In the genomic region with DNA sequence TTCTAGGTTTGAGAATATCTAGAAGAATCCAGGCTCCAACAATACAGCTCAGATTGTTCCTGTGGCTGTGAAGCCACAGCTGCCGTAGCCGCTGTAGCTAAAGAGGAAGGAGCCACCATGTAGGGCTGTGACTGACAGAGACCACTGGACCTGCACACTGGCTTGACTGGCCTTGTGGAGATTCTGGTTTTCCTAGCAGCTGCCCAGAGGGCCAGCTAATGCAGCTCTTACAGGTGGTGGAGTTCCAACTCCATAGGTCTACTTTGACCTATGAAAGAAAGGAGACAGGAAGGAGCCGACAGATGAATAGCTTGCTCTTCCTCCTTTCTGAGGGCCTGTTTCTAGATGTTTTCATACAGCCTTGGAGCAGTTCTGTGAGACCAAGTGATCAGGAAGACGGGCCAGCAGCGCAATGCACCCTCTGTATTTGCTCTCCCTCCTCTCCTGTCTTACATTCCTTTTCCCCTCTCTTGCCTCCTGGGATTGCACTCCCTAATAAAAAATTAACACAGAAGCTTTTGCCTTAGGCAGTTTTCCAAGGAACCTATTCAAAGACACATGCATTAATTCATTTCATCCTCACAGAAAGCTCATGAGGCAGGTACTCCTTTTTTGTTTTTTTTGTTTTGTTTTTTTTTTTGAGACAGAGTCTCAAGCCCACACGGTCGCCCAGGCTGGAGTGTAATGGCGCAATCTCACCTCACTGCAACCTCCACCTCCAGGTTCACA, we compare ENCODE assay signal across 1 cellular context.
TF ChIP-seq lines count a peak whose summit lies in the region.

No MANE protein-coding gene starts in this region.

TF ChIP-seq in H1, 55 proteins besides CTCF, POLR2A, EP300 and RAD21:
- no peak for TF ChIP-seq RFX5 (IDR thresholded peaks at IDR 0.05; ENCODE audit: borderline replicate concordance, low read depth, low read length)
- TF ChIP-seq FOSL1 (IDR thresholded peaks at IDR 0.05; ENCODE audit: insufficient read depth, low read depth, low read length), result no peak
- no peak for TF ChIP-seq EGR1 (IDR thresholded peaks at IDR 0.05; ENCODE audit: borderline replicate concordance, low read depth, low read length)
- no peak for TF ChIP-seq HDAC2 (IDR thresholded peaks at IDR 0.05; ENCODE audit: borderline replicate concordance in 1 of 2, low read depth in 2 of 2, low read length in 2 of 2)
- TF ChIP-seq, protein P1, sequence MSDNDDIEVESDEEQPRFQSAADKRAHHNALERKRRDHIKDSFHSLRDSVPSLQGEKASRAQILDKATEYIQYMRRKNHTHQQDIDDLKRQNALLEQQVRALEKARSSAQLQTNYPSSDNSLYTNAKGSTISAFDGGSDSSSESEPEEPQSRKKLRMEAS (IDR thresholded peaks at IDR 0.05), result no peak
- no peak for TF ChIP-seq TEAD4 (IDR thresholded peaks at IDR 0.05; ENCODE audit: low read depth, low read length)
- TF ChIP-seq BCL11A (IDR thresholded peaks at IDR 0.05; ENCODE audit: low read depth in 2 of 2, low read length in 2 of 2), result no peak
- TF ChIP-seq CHD2 (IDR thresholded peaks at IDR 0.05; ENCODE audit: low read length), result no peak
- no peak for TF ChIP-seq SP1 (IDR thresholded peaks at IDR 0.05; ENCODE audit: low read depth, low read length)
- no peak for TF ChIP-seq SIX5 (IDR thresholded peaks at IDR 0.05; ENCODE audit: low read depth, low read length)
- no peak for TF ChIP-seq CEBPB (IDR thresholded peaks at IDR 0.05; ENCODE audit: low read depth, low read length)
- TF ChIP-seq SP2 (IDR thresholded peaks at IDR 0.05; ENCODE audit: low read length), result no peak
- no peak for TF ChIP-seq TBP (IDR thresholded peaks at IDR 0.05; ENCODE audit: low read depth, low read length)
- TF ChIP-seq POU5F1 (IDR thresholded peaks at IDR 0.05; ENCODE audit: low read depth, low read length), result no peak
- no peak for TF ChIP-seq ZNF274 (IDR thresholded peaks at IDR 0.05; ENCODE audit: borderline replicate concordance, extremely low read depth, low read length)
- no peak for TF ChIP-seq EZH2 (IDR thresholded peaks at IDR 0.05; ENCODE audit: low read depth, low read length, severe bottlenecking)
- TF ChIP-seq ATF3 (IDR thresholded peaks at IDR 0.05; ENCODE audit: insufficient read depth, low read depth, low read length), result no peak
- TF ChIP-seq, protein P2, sequence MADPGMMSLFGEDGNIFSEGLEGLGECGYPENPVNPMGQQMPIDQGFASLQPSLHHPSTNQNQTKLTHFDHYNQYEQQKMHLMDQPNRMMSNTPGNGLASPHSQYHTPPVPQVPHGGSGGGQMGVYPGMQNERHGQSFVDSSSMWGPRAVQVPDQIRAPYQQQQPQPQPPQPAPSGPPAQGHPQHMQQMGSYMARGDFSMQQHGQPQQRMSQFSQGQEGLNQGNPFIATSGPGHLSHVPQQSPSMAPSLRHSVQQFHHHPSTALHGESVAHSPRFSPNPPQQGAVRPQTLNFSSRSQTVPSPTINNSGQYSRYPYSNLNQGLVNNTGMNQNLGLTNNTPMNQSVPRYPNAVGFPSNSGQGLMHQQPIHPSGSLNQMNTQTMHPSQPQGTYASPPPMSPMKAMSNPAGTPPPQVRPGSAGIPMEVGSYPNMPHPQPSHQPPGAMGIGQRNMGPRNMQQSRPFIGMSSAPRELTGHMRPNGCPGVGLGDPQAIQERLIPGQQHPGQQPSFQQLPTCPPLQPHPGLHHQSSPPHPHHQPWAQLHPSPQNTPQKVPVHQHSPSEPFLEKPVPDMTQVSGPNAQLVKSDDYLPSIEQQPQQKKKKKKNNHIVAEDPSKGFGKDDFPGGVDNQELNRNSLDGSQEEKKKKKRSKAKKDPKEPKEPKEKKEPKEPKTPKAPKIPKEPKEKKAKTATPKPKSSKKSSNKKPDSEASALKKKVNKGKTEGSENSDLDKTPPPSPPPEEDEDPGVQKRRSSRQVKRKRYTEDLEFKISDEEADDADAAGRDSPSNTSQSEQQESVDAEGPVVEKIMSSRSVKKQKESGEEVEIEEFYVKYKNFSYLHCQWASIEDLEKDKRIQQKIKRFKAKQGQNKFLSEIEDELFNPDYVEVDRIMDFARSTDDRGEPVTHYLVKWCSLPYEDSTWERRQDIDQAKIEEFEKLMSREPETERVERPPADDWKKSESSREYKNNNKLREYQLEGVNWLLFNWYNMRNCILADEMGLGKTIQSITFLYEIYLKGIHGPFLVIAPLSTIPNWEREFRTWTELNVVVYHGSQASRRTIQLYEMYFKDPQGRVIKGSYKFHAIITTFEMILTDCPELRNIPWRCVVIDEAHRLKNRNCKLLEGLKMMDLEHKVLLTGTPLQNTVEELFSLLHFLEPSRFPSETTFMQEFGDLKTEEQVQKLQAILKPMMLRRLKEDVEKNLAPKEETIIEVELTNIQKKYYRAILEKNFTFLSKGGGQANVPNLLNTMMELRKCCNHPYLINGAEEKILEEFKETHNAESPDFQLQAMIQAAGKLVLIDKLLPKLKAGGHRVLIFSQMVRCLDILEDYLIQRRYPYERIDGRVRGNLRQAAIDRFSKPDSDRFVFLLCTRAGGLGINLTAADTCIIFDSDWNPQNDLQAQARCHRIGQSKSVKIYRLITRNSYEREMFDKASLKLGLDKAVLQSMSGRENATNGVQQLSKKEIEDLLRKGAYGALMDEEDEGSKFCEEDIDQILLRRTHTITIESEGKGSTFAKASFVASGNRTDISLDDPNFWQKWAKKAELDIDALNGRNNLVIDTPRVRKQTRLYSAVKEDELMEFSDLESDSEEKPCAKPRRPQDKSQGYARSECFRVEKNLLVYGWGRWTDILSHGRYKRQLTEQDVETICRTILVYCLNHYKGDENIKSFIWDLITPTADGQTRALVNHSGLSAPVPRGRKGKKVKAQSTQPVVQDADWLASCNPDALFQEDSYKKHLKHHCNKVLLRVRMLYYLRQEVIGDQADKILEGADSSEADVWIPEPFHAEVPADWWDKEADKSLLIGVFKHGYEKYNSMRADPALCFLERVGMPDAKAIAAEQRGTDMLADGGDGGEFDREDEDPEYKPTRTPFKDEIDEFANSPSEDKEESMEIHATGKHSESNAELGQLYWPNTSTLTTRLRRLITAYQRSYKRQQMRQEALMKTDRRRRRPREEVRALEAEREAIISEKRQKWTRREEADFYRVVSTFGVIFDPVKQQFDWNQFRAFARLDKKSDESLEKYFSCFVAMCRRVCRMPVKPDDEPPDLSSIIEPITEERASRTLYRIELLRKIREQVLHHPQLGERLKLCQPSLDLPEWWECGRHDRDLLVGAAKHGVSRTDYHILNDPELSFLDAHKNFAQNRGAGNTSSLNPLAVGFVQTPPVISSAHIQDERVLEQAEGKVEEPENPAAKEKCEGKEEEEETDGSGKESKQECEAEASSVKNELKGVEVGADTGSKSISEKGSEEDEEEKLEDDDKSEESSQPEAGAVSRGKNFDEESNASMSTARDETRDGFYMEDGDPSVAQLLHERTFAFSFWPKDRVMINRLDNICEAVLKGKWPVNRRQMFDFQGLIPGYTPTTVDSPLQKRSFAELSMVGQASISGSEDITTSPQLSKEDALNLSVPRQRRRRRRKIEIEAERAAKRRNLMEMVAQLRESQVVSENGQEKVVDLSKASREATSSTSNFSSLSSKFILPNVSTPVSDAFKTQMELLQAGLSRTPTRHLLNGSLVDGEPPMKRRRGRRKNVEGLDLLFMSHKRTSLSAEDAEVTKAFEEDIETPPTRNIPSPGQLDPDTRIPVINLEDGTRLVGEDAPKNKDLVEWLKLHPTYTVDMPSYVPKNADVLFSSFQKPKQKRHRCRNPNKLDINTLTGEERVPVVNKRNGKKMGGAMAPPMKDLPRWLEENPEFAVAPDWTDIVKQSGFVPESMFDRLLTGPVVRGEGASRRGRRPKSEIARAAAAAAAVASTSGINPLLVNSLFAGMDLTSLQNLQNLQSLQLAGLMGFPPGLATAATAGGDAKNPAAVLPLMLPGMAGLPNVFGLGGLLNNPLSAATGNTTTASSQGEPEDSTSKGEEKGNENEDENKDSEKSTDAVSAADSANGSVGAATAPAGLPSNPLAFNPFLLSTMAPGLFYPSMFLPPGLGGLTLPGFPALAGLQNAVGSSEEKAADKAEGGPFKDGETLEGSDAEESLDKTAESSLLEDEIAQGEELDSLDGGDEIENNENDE (IDR thresholded peaks at IDR 0.05; ENCODE audit: insufficient replicate concordance, low read length), result no peak
- no peak for TF ChIP-seq CBX8 (IDR thresholded peaks at IDR 0.05; ENCODE audit: borderline replicate concordance, low read depth, low read length)
- TF ChIP-seq RXRA (IDR thresholded peaks at IDR 0.05; ENCODE audit: insufficient read depth, low read depth, low read length), result no peak
